17 cellular contexts compared by ENCODE assay signal in the genomic region with DNA sequence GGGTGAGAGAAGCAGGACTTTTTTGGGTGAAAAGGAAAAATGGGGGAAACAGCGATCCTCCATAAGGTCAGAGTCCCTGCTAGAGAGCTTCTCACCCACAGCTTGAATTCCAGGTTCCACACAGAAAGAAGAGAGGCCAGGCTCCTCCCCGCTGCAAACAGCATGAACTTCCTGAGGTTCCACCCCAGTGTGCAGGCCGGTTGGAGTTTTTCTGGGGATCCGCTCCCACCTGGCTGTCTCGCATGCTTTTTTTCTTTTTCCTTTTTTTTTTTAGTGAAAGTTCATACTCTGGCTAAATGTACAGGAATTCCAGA.
A peak's percentile ranks its signal among the peaks of the same experiment; 100 is the strongest.
DNase-seq lines count a peak whose midpoint lies in the region; ATAC-seq, FAIRE-seq and TF ChIP-seq lines count a peak whose summit lies in the region.
"Had no signal": no experiment of that assay in that cellular context is flagged by ENCODE, and none has a peak within 500 bp of the region (broad histone marks: within the 10 kb centered on the region; RNA-seq: fewer than 3 reads in every experiment).

No MANE protein-coding gene starts in this region.

- TF ChIP-seq POLR2A in A549 (IDR thresholded peaks at IDR 0.05; ENCODE audit: low read length) (no peak), sigmoid colon (IDR thresholded peaks at IDR 0.05) (no peak)

- H3K4me1 Mint-ChIP-seq in mesothelial cell of epicardium: peaks cover 37% of the 10 kb centered on the region

- FAIRE-seq in A549 (lab: Jason Lieb, UNC): no peak

- POLR2A ChIA-PET in A549 (lab: Yijun Ruan, JAX): no interaction called here

- no peaks in the 10 kb centered on the region for H3K27me3 ChIP-seq in sigmoid colon

- ATAC-seq in A549: peak; percentile 30 to 89; a peak in 3 of 6 replicates
- ATAC-seq in HG03521 (IDR thresholded peaks at IDR 0.05; ENCODE audit: unreplicated experiment): no peak
- no peak for ATAC-seq in GM21529 (IDR thresholded peaks at IDR 0.05; ENCODE audit: unreplicated experiment)

- TF ChIP-seq CTCF in A549 (IDR thresholded peaks at IDR 0.05): no peak
- TF ChIP-seq CTCF in choroid plexus epithelial cell (conservative IDR thresholded peaks at IDR 0.05; ENCODE audit: low read depth, low read length): no peak
- TF ChIP-seq CTCF in mesothelial cell of epicardium (IDR thresholded peaks at IDR 0.05; ENCODE audit: unreplicated experiment): no peak
- TF ChIP-seq CTCF in sigmoid colon (IDR thresholded peaks at IDR 0.05): no peak

- TF ChIP-seq EP300 in A549 (IDR thresholded peaks at IDR 0.05): no peak
- no peak for TF ChIP-seq EP300 in sigmoid colon (IDR thresholded peaks at IDR 0.05)

- H3K4me3 ChIP-seq in A549 (no peak overlapping the region; the same call in 2 of the 3 replicates), choroid plexus epithelial cell (ENCODE audit: low read depth, low read length) (peak overlapping the region; percentile 81), sigmoid colon (no peak overlapping the region)

- H3K9me3 Mint-ChIP-seq in mesothelial cell of epicardium: no peaks in the 10 kb centered on the region

- peak overlapping the region; percentile 77 for H3K4me3 Mint-ChIP-seq in mesothelial cell of epicardium

- no peaks in the 10 kb centered on the region for H3K36me3 ChIP-seq in sigmoid colon

- H3K36me3 Mint-ChIP-seq in mesothelial cell of epicardium: no peaks in the 10 kb centered on the region

- H3K4me2 ChIP-seq in A549: no peak overlapping the region

- whole genome bisulfite sequencing in A549 (ENCODE audit: missing lambda C conversion rate): 36% methylated on average over 5 of the region's 5 CpGs
- WGBS in sigmoid colon, 2 donors: 82 to 86% methylated on average over 5 of the region's 5 CpGs

- H3K4me1 ChIP-seq in A549: no peaks in the 10 kb centered on the region
- H3K4me1 ChIP-seq in sigmoid colon: no peaks in the 10 kb centered on the region

- H3K9me3 ChIP-seq in A549 (no peaks in the 10 kb centered on the region; the same call in 2 of the 3 replicates), sigmoid colon (no peaks in the 10 kb centered on the region)

- no peaks in the 10 kb centered on the region for H3K27me3 Mint-ChIP-seq in mesothelial cell of epicardium (ENCODE audit: low read depth)

- intact Hi-C loops in sigmoid colon (cut with DNase I) (no loop called here), posterior vena cava (cut with DNase I) (no loop called here)

- H3K27ac ChIP-seq in A549 (no peak overlapping the region), sigmoid colon (no peak overlapping the region)

- DNase-seq in A549 (ENCODE audit: low read depth in 1 of 2, low spot score in 1 of 2) (no peak), NCI-H2081 (lab: John Stamatoyannopoulos, UW) (peak; percentile 58 to 78), choroid plexus epithelial cell (ENCODE audit: low read depth) (peak; percentile 79), mesothelial cell of epicardium (ENCODE audit: low spot score in 2 of 2, unreplicated experiment in 2 of 2) (no peak), sigmoid colon (no peak), posterior vena cava (ENCODE audit: low spot score) (no peak)
- DNase-seq: activated CD4-positive, alpha-beta T cell treated with anti-CD3 and anti-CD28 coated beads, Interleukin-2, amount 50 U/mL, for 48 hours; activated naive CD4-positive, alpha-beta T cell treated with anti-CD3 and anti-CD28 coated beads, Interleukin-2, amount 50 U/mL, for 16 hours; GDM1; glutamatergic neuron; Kasumi-1; NCI-H526; stimulated activated CD4-positive, alpha-beta T cell treated with anti-CD3 and anti-CD28 coated beads, Interleukin-12 subunit alpha, Interleukin-12 subunit beta, amount 100 ng/mL, for 4 hours; stimulated activated CD8-positive, alpha-beta memory T cell treated with anti-CD3 and anti-CD28 coated beads, Interleukin-4, amount 100 ng/mL, for 48 hours; T-helper 1 cell had no signal

- CTCF ChIA-PET in A549 (lab: Yijun Ruan, JAX): interaction anchor here (1.2 kb wide), 1 partner anchor 16 kb away, joined by 3 read pairs; no protein-coding TSS in a partner anchor

- TF ChIP-seq RAD21 in A549 (conservative IDR thresholded peaks at IDR 0.05 in 1 of 2, IDR thresholded peaks at IDR 0.05 in 1 of 2): no peak

- peak overlapping the region; percentile 94 for H3K27ac Mint-ChIP-seq in mesothelial cell of epicardium

TF ChIP-seq in A549, 52 proteins besides CTCF, POLR2A, EP300 and RAD21:
- TF ChIP-seq EHF (CRISPR knock-in tag; IDR thresholded peaks at IDR 0.05) (no peak), RARB (CRISPR knock-in tag; IDR thresholded peaks at IDR 0.05) (no peak), HOXA7 (CRISPR knock-in tag; IDR thresholded peaks at IDR 0.05) (no peak), SREBF2 (IDR thresholded peaks at IDR 0.05) (no peak), CBX8 (IDR thresholded peaks at IDR 0.05) (no peak), JUN (IDR thresholded peaks at IDR 0.05) (no peak)
- TF ChIP-seq, protein P1, sequence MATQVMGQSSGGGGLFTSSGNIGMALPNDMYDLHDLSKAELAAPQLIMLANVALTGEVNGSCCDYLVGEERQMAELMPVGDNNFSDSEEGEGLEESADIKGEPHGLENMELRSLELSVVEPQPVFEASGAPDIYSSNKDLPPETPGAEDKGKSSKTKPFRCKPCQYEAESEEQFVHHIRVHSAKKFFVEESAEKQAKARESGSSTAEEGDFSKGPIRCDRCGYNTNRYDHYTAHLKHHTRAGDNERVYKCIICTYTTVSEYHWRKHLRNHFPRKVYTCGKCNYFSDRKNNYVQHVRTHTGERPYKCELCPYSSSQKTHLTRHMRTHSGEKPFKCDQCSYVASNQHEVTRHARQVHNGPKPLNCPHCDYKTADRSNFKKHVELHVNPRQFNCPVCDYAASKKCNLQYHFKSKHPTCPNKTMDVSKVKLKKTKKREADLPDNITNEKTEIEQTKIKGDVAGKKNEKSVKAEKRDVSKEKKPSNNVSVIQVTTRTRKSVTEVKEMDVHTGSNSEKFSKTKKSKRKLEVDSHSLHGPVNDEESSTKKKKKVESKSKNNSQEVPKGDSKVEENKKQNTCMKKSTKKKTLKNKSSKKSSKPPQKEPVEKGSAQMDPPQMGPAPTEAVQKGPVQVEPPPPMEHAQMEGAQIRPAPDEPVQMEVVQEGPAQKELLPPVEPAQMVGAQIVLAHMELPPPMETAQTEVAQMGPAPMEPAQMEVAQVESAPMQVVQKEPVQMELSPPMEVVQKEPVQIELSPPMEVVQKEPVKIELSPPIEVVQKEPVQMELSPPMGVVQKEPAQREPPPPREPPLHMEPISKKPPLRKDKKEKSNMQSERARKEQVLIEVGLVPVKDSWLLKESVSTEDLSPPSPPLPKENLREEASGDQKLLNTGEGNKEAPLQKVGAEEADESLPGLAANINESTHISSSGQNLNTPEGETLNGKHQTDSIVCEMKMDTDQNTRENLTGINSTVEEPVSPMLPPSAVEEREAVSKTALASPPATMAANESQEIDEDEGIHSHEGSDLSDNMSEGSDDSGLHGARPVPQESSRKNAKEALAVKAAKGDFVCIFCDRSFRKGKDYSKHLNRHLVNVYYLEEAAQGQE (IDR thresholded peaks at IDR 0.05): no peak

Comparison
In these comparisons a context has a peak if more than half of its experiments do, and no peak if none do; other contexts are left out.
1. ATAC-seq: peak in A549 (2 of 2); none in HG03521 (single experiment) and GM21529 (single experiment).
2. DNase-seq: peak in NCI-H2081 (2 of 2) and choroid plexus epithelial cell (single experiment); none in A549 (0 of 2), mesothelial cell of epicardium (0 of 2), sigmoid colon (single experiment) and posterior vena cava (single experiment).